31 cellular contexts compared by ENCODE assay signal in the genomic region with DNA sequence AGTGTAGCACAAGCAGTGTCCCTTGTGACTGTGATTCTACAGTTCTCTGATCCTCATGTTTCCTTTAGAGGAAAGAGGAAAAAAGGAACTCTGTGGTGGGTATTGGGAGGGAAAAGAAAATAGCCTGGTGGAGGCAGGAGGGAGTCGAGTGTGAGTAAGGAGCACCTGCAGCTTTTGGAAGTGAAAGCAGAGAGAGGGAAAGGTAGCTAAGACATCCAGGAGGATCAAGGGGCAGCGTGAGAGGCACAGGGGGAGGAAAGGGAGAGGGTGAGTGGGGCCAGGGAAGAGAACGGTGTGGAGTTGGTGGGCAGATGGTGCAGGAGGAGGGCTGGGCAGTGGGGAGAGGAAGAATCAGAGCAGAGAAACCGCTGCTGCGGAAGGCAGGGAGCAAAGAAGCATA. TPM values are rescaled to one million over a fixed set of nuclear protein-coding genes. Genes with fewer than 3 reads are reported as not detected.
DNase-seq lines count a peak whose midpoint lies in the region; ATAC-seq and TF ChIP-seq lines count a peak whose summit lies in the region.
"Had no signal": no experiment of that assay in that cellular context is flagged by ENCODE, and none has a peak within 500 bp of the region (broad histone marks: within the 10 kb centered on the region; RNA-seq: fewer than 3 reads in every experiment).

No MANE protein-coding gene starts in this region.

- peaks cover 40% of the 10 kb centered on the region for H3K4me1 ChIP-seq in neural progenitor cell
- H3K4me1 ChIP-seq: A549, lower lobe of right lung, parathyroid adenoma had no signal

- H3K27me3 Mint-ChIP-seq in activated CD4-positive, alpha-beta memory T cell treated with anti-CD3 and anti-CD28 coated beads, Interleukin-2, amount 10 ng/mL, durations not matched to agents 7 days and 5 days, result no peaks in the 10 kb centered on the region
- H3K27me3 Mint-ChIP-seq in activated CD4-positive, alpha-beta memory T cell treated with anti-CD3 and anti-CD28 coated beads for 36 hours, result no peaks in the 10 kb centered on the region
- no peaks in the 10 kb centered on the region for H3K27me3 Mint-ChIP-seq in activated naive CD8-positive, alpha-beta T cell treated with anti-CD3 and anti-CD28 coated beads, Interleukin-2, amount 50 U/mL, for 24 hours
- peaks cover 7% of the 10 kb centered on the region for H3K27me3 Mint-ChIP-seq in neural progenitor cell (ENCODE audit: insufficient read depth, low read depth)

- H3K36me3 ChIP-seq in H7 (replicated peaks; ENCODE audit: control insufficient read depth, insufficient read depth, low read length), result no peaks in the 10 kb centered on the region
- H3K36me3 ChIP-seq in neural progenitor cell, result no peaks in the 10 kb centered on the region
- H3K36me3 ChIP-seq: gastroesophageal sphincter, lower lobe of right lung, right atrium auricular region, stomach, thyroid gland had no signal

- H3K9ac ChIP-seq in neural progenitor cell, result no peak overlapping the region
- H3K9ac ChIP-seq: parathyroid adenoma had no signal

- H3K27me3 ChIP-seq in H7 (ENCODE audit: control insufficient read depth, insufficient read depth, low read length) (no peaks in the 10 kb centered on the region), neural progenitor cell (no peaks in the 10 kb centered on the region)
- H3K27me3 ChIP-seq: right atrium auricular region, thyroid gland had no signal

- intact Hi-C loops in activated CD4-positive, alpha-beta memory T cell treated with anti-CD3 and anti-CD28 coated beads for 36 hours (cut with micrococcal nuclease), result no loop called here

- no peaks in the 10 kb centered on the region for H3K4me1 Mint-ChIP-seq in activated CD4-positive, alpha-beta memory T cell treated with anti-CD3 and anti-CD28 coated beads, Interleukin-2, amount 10 ng/mL, durations not matched to agents 7 days and 5 days
- H3K4me1 Mint-ChIP-seq in activated CD4-positive, alpha-beta memory T cell treated with anti-CD3 and anti-CD28 coated beads for 36 hours (ENCODE audit: low read depth), result no peaks in the 10 kb centered on the region
- no peaks in the 10 kb centered on the region for H3K4me1 Mint-ChIP-seq in activated naive CD8-positive, alpha-beta T cell treated with anti-CD3 and anti-CD28 coated beads, Interleukin-2, amount 50 U/mL, for 24 hours
- H3K4me1 Mint-ChIP-seq in neural progenitor cell, result peaks cover 48% of the 10 kb centered on the region

- H3K4me3 ChIP-seq in H7 (ENCODE audit: insufficient read depth, low read depth, low read length) (no peak overlapping the region), neural progenitor cell (no peak overlapping the region)
- H3K4me3 ChIP-seq: A549, gastroesophageal sphincter, GM12878, lower lobe of right lung, PC-9, right atrium auricular region, SK-N-MC, smooth muscle cell, stomach, thyroid gland had no signal

- peak overlapping the region; percentile 45 for H3K27ac Mint-ChIP-seq in activated CD4-positive, alpha-beta memory T cell treated with anti-CD3 and anti-CD28 coated beads, Interleukin-2, amount 10 ng/mL, durations not matched to agents 7 days and 5 days
- H3K27ac Mint-ChIP-seq in activated CD4-positive, alpha-beta memory T cell treated with anti-CD3 and anti-CD28 coated beads for 36 hours, result no peak overlapping the region
- peak overlapping the region; percentile 20 for H3K27ac Mint-ChIP-seq in activated naive CD8-positive, alpha-beta T cell treated with anti-CD3 and anti-CD28 coated beads, Interleukin-2, amount 50 U/mL, for 24 hours
- H3K27ac Mint-ChIP-seq in neural progenitor cell, result peak overlapping the region; percentile 8
- H3K27ac Mint-ChIP-seq: nephron had no signal

- no peaks in the 10 kb centered on the region for H3K9me3 Mint-ChIP-seq in activated CD4-positive, alpha-beta memory T cell treated with anti-CD3 and anti-CD28 coated beads, Interleukin-2, amount 10 ng/mL, durations not matched to agents 7 days and 5 days
- no peaks in the 10 kb centered on the region for H3K9me3 Mint-ChIP-seq in activated CD4-positive, alpha-beta memory T cell treated with anti-CD3 and anti-CD28 coated beads for 36 hours
- H3K9me3 Mint-ChIP-seq in activated naive CD8-positive, alpha-beta T cell treated with anti-CD3 and anti-CD28 coated beads, Interleukin-2, amount 50 U/mL, for 24 hours, result no peaks in the 10 kb centered on the region
- no peaks in the 10 kb centered on the region for H3K9me3 Mint-ChIP-seq in neural progenitor cell
- H3K9me3 Mint-ChIP-seq: activated naive CD4-positive, alpha-beta T cell treated with anti-CD3 and anti-CD28 coated beads for 36 hours; activated T-cell treated with anti-CD3 and anti-CD28 coated beads, Interleukin-2, amount 50 U/mL, for 4 hours; nephron; T-helper 1 cell treated with Interleukin-12 subunit alpha and Interleukin-12 subunit beta and Interleukin-4 antibody, amounts not matched to agents 30 μg/mL and 1 μg/mL, for 36 hours had no signal

- peaks cover 91% of the 10 kb centered on the region for H3K36me3 Mint-ChIP-seq in activated CD4-positive, alpha-beta memory T cell treated with anti-CD3 and anti-CD28 coated beads, Interleukin-2, amount 10 ng/mL, durations not matched to agents 7 days and 5 days (ENCODE audit: low read depth)
- peaks cover 28% of the 10 kb centered on the region for H3K36me3 Mint-ChIP-seq in activated CD4-positive, alpha-beta memory T cell treated with anti-CD3 and anti-CD28 coated beads for 36 hours
- peaks cover 37% of the 10 kb centered on the region for H3K36me3 Mint-ChIP-seq in activated naive CD8-positive, alpha-beta T cell treated with anti-CD3 and anti-CD28 coated beads, Interleukin-2, amount 50 U/mL, for 24 hours (ENCODE audit: low read depth)
- no peaks in the 10 kb centered on the region for H3K36me3 Mint-ChIP-seq in neural progenitor cell

- no peak for ATAC-seq in activated naive CD8-positive, alpha-beta T cell treated with anti-CD3 and anti-CD28 coated beads, Interleukin-2, amount 50 U/mL, for 24 hours
- ATAC-seq in GM19035 (IDR thresholded peaks at IDR 0.05; ENCODE audit: unreplicated experiment) (no peak), HG03521 (IDR thresholded peaks at IDR 0.05; ENCODE audit: unreplicated experiment) (no peak)
- ATAC-seq: A549; activated T-cell treated with anti-CD3 and anti-CD28 coated beads, Interleukin-2, amount 50 U/mL, for 4 hours; gastroesophageal sphincter; GM12878; lower lobe of right lung had no signal

- no peak for TF ChIP-seq CTCF in neural progenitor cell (IDR thresholded peaks at IDR 0.05)
- TF ChIP-seq CTCF in GM10248 (IDR thresholded peaks at IDR 0.05; ENCODE audit: control extremely low read depth, extremely low read depth, low read depth, missing control alignments), result no peak

- no peak for DNase-seq in activated CD4-positive, alpha-beta memory T cell treated with anti-CD3 and anti-CD28 coated beads, Interleukin-2, amount 10 ng/mL, durations not matched to agents 7 days and 5 days
- DNase-seq in activated CD4-positive, alpha-beta memory T cell treated with anti-CD3 and anti-CD28 coated beads for 36 hours, result no peak
- peak; percentile 57 for DNase-seq in H7
- no peak for DNase-seq in activated naive CD8-positive, alpha-beta T cell treated with anti-CD3 and anti-CD28 coated beads, Interleukin-2, amount 50 U/mL, for 24 hours
- no peak for DNase-seq in neural progenitor cell (ENCODE audit: low spot score)
- DNase-seq in GM10248 (ENCODE audit: extremely low spot score), result no peak
- DNase-seq: activated CD4-positive, CD25-positive, alpha-beta regulatory T cell treated with anti-CD3 and anti-CD28 coated beads, Interleukin-2, amount 50 U/mL, for 72 hours; activated naive CD4-positive, alpha-beta T cell treated with anti-CD3 and anti-CD28 coated beads for 36 hours; activated T-cell treated with anti-CD3 and anti-CD28 coated beads, Interleukin-2, amount 50 U/mL, for 4 hours; anterior cingulate cortex; Karpas-422; lower lobe of right lung; NCI-H2029 treated with DMSO at 0.1 percent for 48 hours; NCI-H524 treated with DMSO at 0.1 percent for 48 hours; PC-9; stimulated activated CD4-positive, alpha-beta T cell treated with anti-CD3 and anti-CD28 coated beads, Interleukin-2, amount 100 ng/mL, for 24 hours; stomach; thyroid gland had no signal

- no peak overlapping the region for H3K4me3 Mint-ChIP-seq in activated CD4-positive, alpha-beta memory T cell treated with anti-CD3 and anti-CD28 coated beads, Interleukin-2, amount 10 ng/mL, durations not matched to agents 7 days and 5 days
- no peak overlapping the region for H3K4me3 Mint-ChIP-seq in activated CD4-positive, alpha-beta memory T cell treated with anti-CD3 and anti-CD28 coated beads for 36 hours
- no peak overlapping the region for H3K4me3 Mint-ChIP-seq in activated naive CD8-positive, alpha-beta T cell treated with anti-CD3 and anti-CD28 coated beads, Interleukin-2, amount 50 U/mL, for 24 hours
- H3K4me3 Mint-ChIP-seq in neural progenitor cell, result no peak overlapping the region
- H3K4me3 Mint-ChIP-seq: activated naive CD4-positive, alpha-beta T cell treated with anti-CD3 and anti-CD28 coated beads for 36 hours; activated T-cell treated with anti-CD3 and anti-CD28 coated beads, Interleukin-2, amount 50 U/mL, for 4 hours; nephron; T-helper 1 cell treated with Interleukin-12 subunit alpha and Interleukin-12 subunit beta and Interleukin-4 antibody, amounts not matched to agents 30 μg/mL and 1 μg/mL, for 36 hours had no signal

- CTCF ChIA-PET in activated CD4-positive, alpha-beta memory T cell treated with anti-CD3 and anti-CD28 coated beads, Interleukin-2, amount 10 ng/mL, durations not matched to agents 7 days and 5 days (lab: Charles Lee), result no interaction called here
- CTCF ChIA-PET in activated CD4-positive, alpha-beta memory T cell treated with anti-CD3 and anti-CD28 coated beads for 36 hours (lab: Charles Lee), result interaction anchor here (0.9 kb wide), 1 partner anchor 52 kb away, joined by 3 read pairs; no protein-coding TSS in a partner anchor
- CTCF ChIA-PET in GM10248 (lab: Yijun Ruan, JAX), result interaction anchor here (1.6 kb wide), 1 partner anchor 52 kb away, joined by 7 read pairs; no protein-coding TSS in a partner anchor

- peaks cover 18% of the 10 kb centered on the region for H3F3A ChIP-seq in neural progenitor cell (ENCODE audit: low read depth)

- no peak overlapping the region for H3K27ac ChIP-seq in neural progenitor cell
- H3K27ac ChIP-seq: A549, gastroesophageal sphincter, lower lobe of right lung, parathyroid adenoma, PC-9, right atrium auricular region, SK-N-MC, stomach, thyroid gland had no signal

- POLR2A ChIA-PET in activated CD4-positive, alpha-beta memory T cell treated with anti-CD3 and anti-CD28 coated beads, Interleukin-2, amount 10 ng/mL, durations not matched to agents 7 days and 5 days (lab: Charles Lee), result no interaction called here
- POLR2A ChIA-PET in activated CD4-positive, alpha-beta memory T cell treated with anti-CD3 and anti-CD28 coated beads for 36 hours (lab: Charles Lee), result no interaction called here
- POLR2A ChIA-PET in GM10248 (lab: Yijun Ruan, JAX), result no interaction called here

- no peaks in the 10 kb centered on the region for H3K9me3 ChIP-seq in neural progenitor cell (ENCODE audit: low read depth)
- H3K9me3 ChIP-seq: A549, gastroesophageal sphincter, lower lobe of right lung, right atrium auricular region, stomach, thyroid gland had no signal

- H2AFZ ChIP-seq in neural progenitor cell (replicated peaks), result peak overlapping the region; percentile 90
- H2AFZ ChIP-seq: parathyroid adenoma, PC-9 had no signal

- no peaks in the 10 kb centered on the region for H3K79me2 ChIP-seq in neural progenitor cell (ENCODE audit: low read depth)
- H3K79me2 ChIP-seq: parathyroid adenoma had no signal

- no peaks in the 10 kb centered on the region for H4K20me1 ChIP-seq in neural progenitor cell (ENCODE audit: low read depth)

- H3K4me2 ChIP-seq in neural progenitor cell, result peak overlapping the region; percentile 19
- H3K4me2 ChIP-seq: A549, PC-9, smooth muscle cell had no signal

RNA-seq across cellular contexts. Expression of gene TMA7B, which starts 12.5 kb away (rescaled TPM):
- 1 to 10 TPM; 3.7 to 4.3 TPM for total RNA-seq in activated CD4-positive, alpha-beta memory T cell treated with anti-CD3 and anti-CD28 coated beads, Interleukin-2, amount 10 ng/mL, durations not matched to agents 7 days and 5 days
- 1 to 10 TPM in 1 of 2 experiments, under 1 TPM in 1; 0.86 to 1.1 TPM for total RNA-seq in activated CD4-positive, alpha-beta memory T cell treated with anti-CD3 and anti-CD28 coated beads for 36 hours
- total RNA-seq in H7 (2014; rRNA removed; shearing (Covaris generic)), result not detected in 2 replicates
- total RNA-seq in neural progenitor cell (ENCODE audit: low replicate concordance), result not detected in 2 replicates
- total RNA-seq: bronchial epithelial cell, fibroblast of lung, gastroesophageal sphincter, PC-9, right atrium auricular region, smooth muscle cell had no signal

RNA-seq across cellular contexts. Expression of gene FAM83F, which starts 22.1 kb away (rescaled TPM):
- total RNA-seq in activated CD4-positive, alpha-beta memory T cell treated with anti-CD3 and anti-CD28 coated beads, Interleukin-2, amount 10 ng/mL, durations not matched to agents 7 days and 5 days, result not detected
- total RNA-seq in activated CD4-positive, alpha-beta memory T cell treated with anti-CD3 and anti-CD28 coated beads for 36 hours, result under 1 TPM; 0.26 to 0.41 TPM
- 28.1 and 34.4 TPM in 2 replicates for total RNA-seq in H7 (2014; rRNA removed; shearing (Covaris generic))
- 0.09 and 0.56 TPM in 2 replicates for total RNA-seq in neural progenitor cell (ENCODE audit: low replicate concordance)
- total RNA-seq: fibroblast of lung had no signal

Comparison
In these comparisons a context has a peak if more than half of its experiments do, and no peak if none do; other contexts are left out.
1. RNA of gene FAM83F, which starts 22.1 kb away (total RNA-seq): 28.1 to 34.4 TPM in H7; 0.26 to 0.41 TPM in activated CD4-positive, alpha-beta memory T cell treated with anti-CD3 and anti-CD28 coated beads for 36 hours, not detected in activated CD4-positive, alpha-beta memory T cell treated with anti-CD3 and anti-CD28 coated beads, Interleukin-2, amount 10 ng/mL, durations not matched to agents 7 days and 5 days and 0.09 to 0.56 TPM in neural progenitor cell; every median in the first group is over 10 times any median in the second.